ENCODE assay signal across 9 cellular contexts in genomic region chr9:38423939-38424843, GRCh38. TPM values are rescaled to one million over a fixed set of nuclear protein-coding genes. Genes with fewer than 3 reads are reported as not detected.
DNase-seq lines count a peak whose midpoint lies in the region; ATAC-seq and TF ChIP-seq lines count a peak whose summit lies in the region.
"Had no signal": no experiment of that assay in that cellular context is flagged by ENCODE, and none has a peak within 500 bp of the region (broad histone marks: within the 10 kb centered on the region; RNA-seq: fewer than 3 reads in every experiment).

A gene with protein sequence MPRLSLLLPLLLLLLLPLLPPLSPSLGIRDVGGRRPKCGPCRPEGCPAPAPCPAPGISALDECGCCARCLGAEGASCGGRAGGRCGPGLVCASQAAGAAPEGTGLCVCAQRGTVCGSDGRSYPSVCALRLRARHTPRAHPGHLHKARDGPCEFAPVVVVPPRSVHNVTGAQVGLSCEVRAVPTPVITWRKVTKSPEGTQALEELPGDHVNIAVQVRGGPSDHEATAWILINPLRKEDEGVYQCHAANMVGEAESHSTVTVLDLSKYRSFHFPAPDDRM (minus strand): TSS chr9:38424454. CDS start chr9:38424424, 30 bp downstream.

- intact Hi-C loops in transverse colon (cut with DNase I; ENCODE audit: low total_unique reads) = no loop called here

- peaks cover 0 to 2% of the 10 kb centered on the region in 2 donors for H3K4me1 ChIP-seq in lung (ENCODE audit: control insufficient read depth in 2 of 2, insufficient read depth in 2 of 2, low read length in 2 of 2)
- H3K4me1 ChIP-seq in transverse colon = peaks cover 0 to 9% (median 4%) of the 10 kb centered on the region in 4 donors

- H3K4me3 ChIP-seq in coronary artery (peak within 1 kb of the TSS; percentile 70), lung (peak within 1 kb of the TSS; percentile 15), transverse colon (peak within 1 kb of the TSS in 3 of 4 donors; percentile 28 to 53 (median 39))

- no peaks in the 10 kb centered on the region for H3K9me3 Mint-ChIP-seq in activated naive CD4-positive, alpha-beta T cell treated with anti-CD3 and anti-CD28 coated beads, Interleukin-2, amount 50 U/mL, for 72 hours

- WGBS in lung, 2 donors = 2% methylated on average over 87 to 118 of the region's 118 CpGs
- WGBS in transverse colon (ENCODE audit: low coverage in 1 of 2), 2 donors = 14 to 28% methylated on average over 2 to 73 of the region's 118 CpGs

- no peaks in the 10 kb centered on the region for H3K36me3 Mint-ChIP-seq in activated naive CD4-positive, alpha-beta T cell treated with anti-CD3 and anti-CD28 coated beads, Interleukin-2, amount 50 U/mL, for 72 hours

- H3K9me3 ChIP-seq in lung (ENCODE audit: control insufficient read depth in 2 of 2, insufficient read depth in 1 of 2, low read length in 1 of 2) (no peaks in the 10 kb centered on the region), transverse colon (no peaks in the 10 kb centered on the region)

- ATAC-seq in activated naive CD4-positive, alpha-beta T cell treated with anti-CD3 and anti-CD28 coated beads, Interleukin-2, amount 50 U/mL, for 72 hours = peak; percentile 55 to 84
- ATAC-seq in lung (ENCODE audit: insufficient read depth, low FRiP score) = peak; percentile 29

- H3K27ac Mint-ChIP-seq in activated naive CD4-positive, alpha-beta T cell treated with anti-CD3 and anti-CD28 coated beads, Interleukin-2, amount 50 U/mL, for 72 hours = no peak within 1 kb of the TSS

- in situ Hi-C loops in transverse colon (cut with MboI; ENCODE audit: low pct_ligation_motif_present in 1 of 4, low pct_unique_long_range_greater_than_20kb in 1 of 4, low sequenced_read_pairs in 3 of 4) = loop anchor here in 2 of 4 donors (25.0 kb wide), 2 partner anchors 337 to 512 kb away; partner anchors contain the start of gene SLC25A51 (in 1 of the 2)

- H3K27ac ChIP-seq in coronary artery (peak within 1 kb of the TSS; percentile 57 to 73), lung (ENCODE audit: low read depth in 1 of 2, low read length in 1 of 2) (no peak within 1 kb of the TSS), transverse colon (peak within 1 kb of the TSS in 1 of 4 donors; percentile 9)

- no peak for TF ChIP-seq POLR2A in transverse colon (IDR thresholded peaks at IDR 0.05)

- H3K27me3 ChIP-seq in lung (ENCODE audit: control insufficient read depth, insufficient read depth) (peaks cover 11% of the 10 kb centered on the region), transverse colon (peaks cover 55% of the 10 kb centered on the region)

- DNase-seq in activated naive CD4-positive, alpha-beta T cell treated with anti-CD3 and anti-CD28 coated beads, Interleukin-2, amount 50 U/mL, for 72 hours (ENCODE audit: low spot score in 2 of 2) = peak in 1 of 2 donors; percentile 39
- no peak for DNase-seq in activated naive CD4-positive, alpha-beta T cell treated with anti-CD3 and anti-CD28 coated beads, Interleukin-2, amount 50 U/mL, for 16 hours
- DNase-seq in NCI-H2171 (lab: John Stamatoyannopoulos, UW) (peak; percentile 84), coronary artery (ENCODE audit: low spot score) (peak; percentile 63), lung (ENCODE audit: low spot score) (no peak), transverse colon (no peak), SIG-M5 (lab: John Stamatoyannopoulos, UW) (no peak)
- DNase-seq in activated CD4-positive, CD25-positive, alpha-beta regulatory T cell treated with anti-CD3 and anti-CD28 coated beads, Interleukin-2, amount 50 U/mL, for 72 hours = no peak

- TF ChIP-seq EP300 in transverse colon (IDR thresholded peaks at IDR 0.05; ENCODE audit: low read depth) = no peak

- TF ChIP-seq CTCF in coronary artery (IDR thresholded peaks at IDR 0.05) (no peak), lung (IDR thresholded peaks at IDR 0.05; ENCODE audit: control extremely low read depth, extremely low read depth) (no peak), transverse colon (IDR thresholded peaks at IDR 0.05) (no peak)

- no peaks in the 10 kb centered on the region for H3K36me3 ChIP-seq in lung (ENCODE audit: control insufficient read depth in 2 of 2, insufficient read depth in 2 of 2, low read length in 2 of 2)
- no peaks in the 10 kb centered on the region for H3K36me3 ChIP-seq in transverse colon

RNA-seq across cellular contexts. Expression of the gene that starts here (rescaled TPM):
- not detected for total RNA-seq in activated naive CD4-positive, alpha-beta T cell treated with anti-CD3 and anti-CD28 coated beads, Interleukin-2, amount 50 U/mL, for 72 hours
- total RNA-seq in lung (1 to 10 TPM; 1.7 to 2.4 TPM), transverse colon (not detected)
- polyA plus RNA-seq in lung = under 1 TPM; 0.23 to 0.24 TPM
- total RNA-seq: activated CD8-positive, alpha-beta memory T cell treated with anti-CD3 and anti-CD28 coated beads for 36 hours had no signal

Comparison
In these comparisons a context has a peak if more than half of its experiments do, and no peak if none do; other contexts are left out.
1. Peak in ATAC-seq in activated naive CD4-positive, alpha-beta T cell treated with anti-CD3 and anti-CD28 coated beads, Interleukin-2, amount 50 U/mL, for 72 hours; RNA of the gene not detected or under 1 TPM.
2. DNase-seq: peak in NCI-H2171 (single experiment) and coronary artery (single experiment); none in activated naive CD4-positive, alpha-beta T cell treated with anti-CD3 and anti-CD28 coated beads, Interleukin-2, amount 50 U/mL, for 16 hours (single experiment), lung (single experiment), transverse colon (single experiment), activated CD4-positive, CD25-positive, alpha-beta regulatory T cell treated with anti-CD3 and anti-CD28 coated beads, Interleukin-2, amount 50 U/mL, for 72 hours (single experiment) and SIG-M5 (single experiment).
3. H3K27ac ChIP-seq: peak in coronary artery (2 of 2); none in lung (0 of 2).
4. H3K4me3 ChIP-seq: peak in every context shown above with its lines; median percentile 70 in coronary artery; 39 in transverse colon; 15 in lung.